In the genomic region with DNA sequence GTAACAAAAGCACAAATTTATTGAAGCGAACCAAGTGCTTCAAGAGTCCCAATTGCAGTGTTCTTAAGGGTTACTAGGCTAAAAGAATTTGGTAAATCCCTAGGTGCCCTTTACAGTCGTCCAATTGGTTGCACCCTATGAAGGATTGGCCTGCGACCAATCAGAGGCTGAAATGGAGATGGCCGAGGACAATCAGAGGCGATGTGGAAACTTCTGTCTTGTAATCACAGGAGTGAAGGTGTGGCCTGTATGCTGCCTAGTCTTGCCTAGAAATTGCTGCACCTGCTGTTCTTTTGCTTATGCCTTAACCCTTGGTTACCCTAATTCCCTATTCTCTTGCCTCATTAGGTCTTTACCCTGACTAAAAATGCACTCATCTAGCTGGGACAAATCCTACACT, we compare ENCODE assay signal across 8 cellular contexts. TPM values are rescaled to one million over a fixed set of nuclear protein-coding genes. Genes with fewer than 3 reads are reported as not detected.
DNase-seq lines count a peak whose midpoint lies in the region; ATAC-seq and TF ChIP-seq lines count a peak whose summit lies in the region.

No MANE protein-coding gene starts in this region.

- no peaks in the 10 kb centered on the region for H3K9me3 Mint-ChIP-seq in stimulated activated effector memory CD8-positive, alpha-beta T cell treated with anti-CD3 and anti-CD28 coated beads, Interleukin-12 subunit alpha, Interleukin-12 subunit beta, amount 100 ng/mL, for 72 hours

- 0 out of 2 replicates have a peak overlapping the region, but pooled peaks have one; percentile 93 for H3K9ac ChIP-seq in SK-N-SH

- 84% methylated on average over 5 of the region's 5 CpGs for WGBS in SK-N-SH (ENCODE audit: low lambda C conversion rate)
- WGBS in esophagus squamous epithelium, 2 donors, result 40 to 53% methylated on average over 5 of the region's 5 CpGs

- no peak for TF ChIP-seq POLR2A in esophagus squamous epithelium (IDR thresholded peaks at IDR 0.05)

- H3K4me2 ChIP-seq in SK-N-SH (peak overlapping the region; percentile 72), OCI-LY7 (ENCODE audit: low read length) (peak overlapping the region; percentile 91)

- no peak for TF ChIP-seq CTCF in SK-N-SH (IDR thresholded peaks at IDR 0.05)
- TF ChIP-seq CTCF in OCI-LY7 (conservative IDR thresholded peaks at IDR 0.05; ENCODE audit: low read length), result no peak
- TF ChIP-seq CTCF in esophagus squamous epithelium (IDR thresholded peaks at IDR 0.05), result no peak

- peak overlapping the region; percentile 84 for H3K27ac Mint-ChIP-seq in stimulated activated effector memory CD8-positive, alpha-beta T cell treated with anti-CD3 and anti-CD28 coated beads, Interleukin-12 subunit alpha, Interleukin-12 subunit beta, amount 100 ng/mL, for 72 hours

- no TSS peak for BruUV-seq in OCI-LY7 (replicated peaks; lab: Mats Ljungman, UMichigan)

- DNase-seq in SK-N-SH (no peak), OCI-LY7 (ENCODE audit: low spot score) (peak; percentile 63), esophagus squamous epithelium (lab: John Stamatoyannopoulos, UW) (no peak), Ammon's horn (ENCODE audit: low spot score) (no peak)
- no peak for DNase-seq in stimulated activated effector memory CD8-positive, alpha-beta T cell treated with anti-CD3 and anti-CD28 coated beads, Interleukin-12 subunit alpha, Interleukin-12 subunit beta, amount 100 ng/mL, for 72 hours (ENCODE audit: low spot score in 2 of 2)

- H3K36me3 ChIP-seq in SK-N-SH (replicated peaks in 1 of 2; ENCODE audit: control insufficient read depth in 1 of 2, insufficient read depth in 2 of 2, low read length in 1 of 2) (peaks cover 0 to 16% of the 10 kb centered on the region in 2 experiments), OCI-LY7 (ENCODE audit: insufficient read depth, low read length) (peaks cover 36% of the 10 kb centered on the region), esophagus squamous epithelium (no peaks in the 10 kb centered on the region)

- H3K4me3 Mint-ChIP-seq in stimulated activated effector memory CD8-positive, alpha-beta T cell treated with anti-CD3 and anti-CD28 coated beads, Interleukin-12 subunit alpha, Interleukin-12 subunit beta, amount 100 ng/mL, for 72 hours, result peak overlapping the region; percentile 87

- peaks cover 39% of the 10 kb centered on the region for H3K79me2 ChIP-seq in SK-N-SH (ENCODE audit: insufficient read depth)
- peaks cover 54% of the 10 kb centered on the region for H3K79me2 ChIP-seq in OCI-LY7 (ENCODE audit: insufficient read depth, low read depth, low read length)

- ATAC-seq in SK-N-SH treated with all-trans-retinoic acid at 6 μM for 48 hours (no peak), HG02981 (IDR thresholded peaks at IDR 0.05; ENCODE audit: unreplicated experiment) (no peak), HG02970 (IDR thresholded peaks at IDR 0.05; ENCODE audit: low FRiP score, unreplicated experiment) (no peak)
- ATAC-seq in stimulated activated effector memory CD8-positive, alpha-beta T cell treated with anti-CD3 and anti-CD28 coated beads, Interleukin-12 subunit alpha, Interleukin-12 subunit beta, amount 100 ng/mL, for 72 hours, result no peak

- POLR2A ChIA-PET in SK-N-SH (lab: Yijun Ruan, JAX), result interaction anchor here (1.7 kb wide), 1 partner anchor 288 kb away, joined by 7 read pairs; no protein-coding TSS in a partner anchor
- POLR2A ChIA-PET in OCI-LY7 (lab: Charles Lee), result interaction anchor here (0.5 to 6.1 kb wide), 4 partner anchors 15 to 153 kb away, joined by 3 to 108 read pairs (median 17); partner anchors contain the start of gene GRSF1

- H3K4me1 ChIP-seq in SK-N-SH (ENCODE audit: control insufficient read depth in 1 of 2, insufficient read depth in 2 of 2, low read depth in 1 of 2, low read length in 1 of 2) (peaks cover 7 to 10% of the 10 kb centered on the region in 2 experiments; a peak in 2 of 4 replicates), OCI-LY7 (ENCODE audit: insufficient read depth, low read length, poor library complexity, severe bottlenecking) (peaks cover 25% of the 10 kb centered on the region), esophagus squamous epithelium (peaks cover 0 to 50% (median 20%) of the 10 kb centered on the region in 3 donors)

- H3K4me3 ChIP-seq in SK-N-SH (ENCODE audit: low read depth in 2 of 2, low read length in 1 of 2) (peak overlapping the region; percentile 85 to 92), OCI-LY7 (ENCODE audit: low read depth, low read length, poor library complexity, severe bottlenecking) (peak overlapping the region; percentile 92), esophagus squamous epithelium (peak overlapping the region; percentile 73 to 89 (median 79))

- peaks cover 26% of the 10 kb centered on the region for H3K4me1 Mint-ChIP-seq in stimulated activated effector memory CD8-positive, alpha-beta T cell treated with anti-CD3 and anti-CD28 coated beads, Interleukin-12 subunit alpha, Interleukin-12 subunit beta, amount 100 ng/mL, for 72 hours

- CTCF ChIA-PET in SK-N-SH (lab: Yijun Ruan, JAX), result interaction anchor here (0.8 kb wide), 1 partner anchor 14 kb away, joined by 4 read pairs; no protein-coding TSS in a partner anchor
- CTCF ChIA-PET in OCI-LY7 (lab: Charles Lee; ENCODE audit: unreplicated experiment), result no interaction called here

- intact Hi-C loops in OCI-LY7 (cut with micrococcal nuclease; ENCODE audit: unreplicated experiment), result loop anchor here (5.0 kb wide), 1 partner anchor 285 kb away; no protein-coding TSS in a partner anchor
- intact Hi-C loops in esophagus squamous epithelium (cut with DNase I), result loop anchor here (10.0 kb wide), 1 partner anchor 88 kb away; the partner anchor contains the start of gene MOB1B

- H2AFZ ChIP-seq in SK-N-SH (ENCODE audit: low read depth), result peak overlapping the region; percentile 95; the same call in 1 of the 2 replicates
- peak overlapping the region; percentile 89; the same call in 1 of the 2 replicates for H2AFZ ChIP-seq in OCI-LY7 (ENCODE audit: low read length)

- TF ChIP-seq EP300 in SK-N-SH (IDR thresholded peaks at IDR 0.05; ENCODE audit: borderline replicate concordance in 1 of 2, low read depth in 1 of 2, low read length in 1 of 2), result no peak

- peaks cover 7% of the 10 kb centered on the region for H3K36me3 Mint-ChIP-seq in stimulated activated effector memory CD8-positive, alpha-beta T cell treated with anti-CD3 and anti-CD28 coated beads, Interleukin-12 subunit alpha, Interleukin-12 subunit beta, amount 100 ng/mL, for 72 hours

- H4K20me1 ChIP-seq in SK-N-SH (ENCODE audit: insufficient read depth) (no peaks in the 10 kb centered on the region), OCI-LY7 (ENCODE audit: insufficient read depth, low read length) (peaks cover 13% of the 10 kb centered on the region)

- peaks cover 11% of the 10 kb centered on the region for H3F3A ChIP-seq in SK-N-SH (replicated peaks; ENCODE audit: insufficient read depth)

- H3K27ac ChIP-seq in SK-N-SH (ENCODE audit: low read depth in 2 of 2, low read length in 1 of 2), result peak overlapping the region in 1 of 2 experiments; percentile 92; a peak in 1 of 4 replicates
- peak overlapping the region; percentile 94 for H3K27ac ChIP-seq in OCI-LY7 (ENCODE audit: low read depth, low read length, poor library complexity, severe bottlenecking)
- peak overlapping the region; percentile 85 to 93 (median 91) for H3K27ac ChIP-seq in esophagus squamous epithelium

- no peaks in the 10 kb centered on the region for H3K9me2 ChIP-seq in SK-N-SH
- no peaks in the 10 kb centered on the region for H3K9me2 ChIP-seq in OCI-LY7 (ENCODE audit: insufficient read depth, low read length)

- TF ChIP-seq RAD21 in SK-N-SH (IDR thresholded peaks at IDR 0.05; ENCODE audit: low read length), result no peak

- H3K27me3 ChIP-seq in SK-N-SH (ENCODE audit: insufficient read depth), result no peaks in the 10 kb centered on the region
- H3K27me3 ChIP-seq in esophagus squamous epithelium, result no peaks in the 10 kb centered on the region

- H3K9me3 ChIP-seq in SK-N-SH, result no peaks in the 10 kb centered on the region
- H3K9me3 ChIP-seq in OCI-LY7 (ENCODE audit: low read length), result no peaks in the 10 kb centered on the region
- no peaks in the 10 kb centered on the region for H3K9me3 ChIP-seq in esophagus squamous epithelium

TF ChIP-seq in SK-N-SH treated with all-trans-retinoic acid at 6 μM for 48 hours, 23 proteins besides CTCF, POLR2A, EP300 and RAD21 (continues in another document):
- no peak for TF ChIP-seq CSRNP3 (CRISPR knock-in tag; IDR thresholded peaks at IDR 0.05)
- no peak for TF ChIP-seq BACH2 (CRISPR knock-in tag; IDR thresholded peaks at IDR 0.05; ENCODE audit: borderline replicate concordance)
- no peak for TF ChIP-seq ZNF8 (CRISPR knock-in tag; IDR thresholded peaks at IDR 0.05)
- TF ChIP-seq ISL1 (CRISPR knock-in tag; IDR thresholded peaks at IDR 0.05), result no peak
- TF ChIP-seq, protein P1, sequence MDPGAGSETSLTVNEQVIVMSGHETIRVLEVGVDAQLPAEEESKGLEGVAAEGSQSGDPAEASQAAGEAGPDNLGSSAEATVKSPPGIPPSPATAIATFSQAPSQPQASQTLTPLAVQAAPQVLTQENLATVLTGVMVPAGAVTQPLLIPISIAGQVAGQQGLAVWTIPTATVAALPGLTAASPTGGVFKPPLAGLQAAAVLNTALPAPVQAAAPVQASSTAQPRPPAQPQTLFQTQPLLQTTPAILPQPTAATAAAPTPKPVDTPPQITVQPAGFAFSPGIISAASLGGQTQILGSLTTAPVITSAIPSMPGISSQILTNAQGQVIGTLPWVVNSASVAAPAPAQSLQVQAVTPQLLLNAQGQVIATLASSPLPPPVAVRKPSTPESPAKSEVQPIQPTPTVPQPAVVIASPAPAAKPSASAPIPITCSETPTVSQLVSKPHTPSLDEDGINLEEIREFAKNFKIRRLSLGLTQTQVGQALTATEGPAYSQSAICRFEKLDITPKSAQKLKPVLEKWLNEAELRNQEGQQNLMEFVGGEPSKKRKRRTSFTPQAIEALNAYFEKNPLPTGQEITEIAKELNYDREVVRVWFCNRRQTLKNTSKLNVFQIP (CRISPR knock-in tag; IDR thresholded peaks at IDR 0.05; ENCODE audit: borderline replicate concordance, low read depth), result no peak
- no peak for TF ChIP-seq SNAI2 (CRISPR knock-in tag; IDR thresholded peaks at IDR 0.05)

RNA-seq across cellular contexts. Expression of gene DCK, which starts 1.1 kb away (rescaled TPM):
- 5.7 and 6.6 TPM in 2 replicates for polyA plus RNA-seq in SK-N-SH (2012; rRNA removed)
- 11.0 and 12.2 TPM in 2 replicates for polyA plus RNA-seq in SK-N-SH (2012; cell fraction: cytosol; rRNA removed)
- 2.3 and 3.6 TPM in 2 replicates for polyA plus RNA-seq in SK-N-SH (2012; cell fraction: nucleus; rRNA removed)
- total RNA-seq in OCI-LY7 (2014; rRNA removed; shearing (Covaris generic)), result 78.2 and 90.1 TPM in 2 replicates
- total RNA-seq in OCI-LY7 (2022) (146 and 181 TPM in 2 replicates), esophagus squamous epithelium (10 to 100 TPM in 3 of 4 donors, 1 to 10 TPM in 1; 8.5 to 22.1 (median 15.9) TPM)
